Comparison of ENCODE assay signal across 8 cellular contexts in the genomic region with DNA sequence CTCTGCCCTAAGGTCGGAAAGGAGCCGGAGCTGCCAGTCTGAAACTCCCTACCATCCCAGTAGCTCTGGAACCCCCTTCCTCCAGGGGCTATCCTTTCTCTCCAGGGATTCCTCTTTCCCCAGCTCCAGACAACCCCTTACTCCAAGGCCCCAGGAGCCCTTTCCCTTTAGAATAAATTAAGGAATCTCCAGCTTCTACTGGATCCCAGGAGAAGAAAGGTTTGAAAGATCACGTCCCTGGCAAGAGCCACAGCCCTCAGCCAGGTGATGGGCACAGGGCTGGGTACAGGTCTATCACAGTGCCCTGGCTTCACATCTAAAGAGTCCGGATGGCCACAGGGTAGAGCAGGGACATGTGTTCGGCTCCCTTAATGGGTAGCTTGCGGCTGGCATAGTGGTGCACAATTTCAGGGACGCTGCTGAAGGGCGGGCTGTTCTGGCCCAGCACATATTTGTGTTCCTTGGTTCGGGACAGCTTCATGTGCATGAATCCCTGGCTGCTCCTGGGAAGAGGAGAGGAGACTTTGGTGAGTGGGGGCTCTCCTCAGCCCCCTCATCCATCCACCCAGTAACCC. TPM values are rescaled to one million over a fixed set of nuclear protein-coding genes. Genes with fewer than 3 reads are reported as not detected.
DNase-seq lines count a peak whose midpoint lies in the region; ATAC-seq and TF ChIP-seq lines count a peak whose summit lies in the region.

No MANE protein-coding gene starts in this region.

- H3K9ac ChIP-seq in muscle layer of colon (ENCODE audit: low read length) = peak overlapping the region; percentile 38

- peak overlapping the region; percentile 97 to 100 (median 99) for H3K27ac ChIP-seq in heart right ventricle
- H3K27ac ChIP-seq in muscle layer of colon (ENCODE audit: low read depth, low read length) = peak overlapping the region; percentile 98
- peak overlapping the region; percentile 99 for H3K27ac ChIP-seq in vagina

- DNase-seq in heart right ventricle (no peak), Right ventricle myocardium inferior (ENCODE audit: missing footprints) (no peak), cardiac fibroblast (ENCODE audit: low read depth in 2 of 2) (no peak), vagina (ENCODE audit: extremely low spot score in 2 of 2) (no peak), OCI-M2 (lab: John Stamatoyannopoulos, UW; ENCODE audit: unreplicated experiment) (no peak), NCI-H226 (no peak)

- no peaks in the 10 kb centered on the region for H3K27me3 ChIP-seq in heart right ventricle
- H3K27me3 ChIP-seq in muscle layer of colon (ENCODE audit: control insufficient read depth in 1 of 2, insufficient read depth in 2 of 2, low read length in 2 of 2) = no peaks in the 10 kb centered on the region
- H3K27me3 ChIP-seq in vagina = no peaks in the 10 kb centered on the region

- H3K36me3 ChIP-seq in heart right ventricle (peaks cover 0 to 8% (median 0%) of the 10 kb centered on the region in 9 donors), muscle layer of colon (ENCODE audit: insufficient read depth, low read length) (peaks cover 5% of the 10 kb centered on the region), vagina (no peaks in the 10 kb centered on the region)

- WGBS in heart right ventricle, 2 donors = 65 to 73% methylated on average over 9 of the region's 9 CpGs

- peaks cover 0 to 40% (median 16%) of the 10 kb centered on the region in 9 donors for H3K4me1 ChIP-seq in heart right ventricle
- peaks cover 20% of the 10 kb centered on the region for H3K4me1 ChIP-seq in muscle layer of colon (ENCODE audit: insufficient read depth, low read length)
- H3K4me1 ChIP-seq in vagina = peaks cover 26% of the 10 kb centered on the region

- intact Hi-C loops in heart right ventricle (cut with DNase I) (loop anchor here in 9 of 10 donors (1.0 to 10.0 kb wide), 10 partner anchors 31 to 470 kb away; partner anchors contain the start of gene SQOR (in 1 of the 9)), Right ventricle myocardium inferior (cut with DNase I) (loop anchor here (1.0 to 10.0 kb wide), 3 partner anchors 31 to 287 kb away; a partner anchor contains a TSS), vagina (cut with DNase I) (loop anchor here (2.0 kb wide), 1 partner anchor 33 kb away; no protein-coding TSS in a partner anchor)

- no peaks in the 10 kb centered on the region for H3K9me3 ChIP-seq in heart right ventricle
- H3K9me3 ChIP-seq in muscle layer of colon (ENCODE audit: low read length) = no peaks in the 10 kb centered on the region
- no peaks in the 10 kb centered on the region for H3K9me3 ChIP-seq in vagina

- TF ChIP-seq POLR2A in vagina (IDR thresholded peaks at IDR 0.05) = no peak

- peak overlapping the region in 9 of 10 donors; percentile 42 to 92 (median 78) for H3K4me3 ChIP-seq in heart right ventricle
- peak overlapping the region; percentile 55 to 62 for H3K4me3 ChIP-seq in cardiac fibroblast (replicated peaks in 1 of 2; ENCODE audit: low read depth in 2 of 2, low read length in 2 of 2)
- peak overlapping the region; percentile 47 to 69 for H3K4me3 ChIP-seq in muscle layer of colon (ENCODE audit: low read depth in 1 of 2, low read length in 2 of 2)
- H3K4me3 ChIP-seq in vagina = peak overlapping the region; percentile 64 to 83

- TF ChIP-seq CTCF in heart right ventricle (IDR thresholded peaks at IDR 0.05) = peak in 2 of 9 donors; percentile 3 to 11
- TF ChIP-seq CTCF in cardiac fibroblast (IDR thresholded peaks at IDR 0.05; ENCODE audit: low read depth, low read length) = no peak
- peak in 1 of 3 experiments; percentile 1 for TF ChIP-seq CTCF in vagina (IDR thresholded peaks at IDR 0.05)

- ATAC-seq in heart right ventricle (peak in 3 of 8 donors; percentile 6 to 16 (median 10)), Right ventricle myocardium inferior (no peak), GM21390 (IDR thresholded peaks at IDR 0.05; ENCODE audit: unreplicated experiment) (no peak)

RNA-seq across cellular contexts. Expression of gene SHF, which starts 20.0 kb away (rescaled TPM):
- total RNA-seq in heart right ventricle (1 to 10 TPM; 3.6 to 8.4 (median 5.6) TPM), Right ventricle myocardium inferior (3.9 TPM), vagina (15.0 TPM)
- polyA plus RNA-seq in heart right ventricle = 1 to 10 TPM; 2.4 to 5.8 TPM

RNA-seq across cellular contexts. Expression of gene DUOX1, which starts 37.9 kb away (rescaled TPM):
- total RNA-seq in heart right ventricle (under 1 TPM in 9 of 10 donors, not detected in 1; 0.17 to 0.99 (median 0.61) TPM), Right ventricle myocardium inferior (1.0 TPM), vagina (98.7 TPM)
- polyA plus RNA-seq in heart right ventricle = under 1 TPM; 0.14 to 0.80 TPM

RNA-seq across cellular contexts. Expression of gene DUOXA1, which starts 38.0 kb away (rescaled TPM):
- total RNA-seq in heart right ventricle (1 to 10 TPM in 1 of 10 donors, under 1 TPM in 8, not detected in 1; 0.11 to 1.3 (median 0.47) TPM), Right ventricle myocardium inferior (0.68 TPM), vagina (66.5 TPM)
- polyA plus RNA-seq in heart right ventricle = 1 to 10 TPM in 1 of 2 donors, under 1 TPM in 1; 0.16 to 1.3 TPM

RNA-seq across cellular contexts. Expression of gene DUOXA2, which starts 53.6 kb away (rescaled TPM):
- total RNA-seq in heart right ventricle = not detected
- polyA plus RNA-seq in heart right ventricle = not detected
- not detected for total RNA-seq in Right ventricle myocardium inferior
- total RNA-seq in vagina = 1.5 TPM

RNA-seq across cellular contexts. Expression of gene DUOX2, which starts 53.7 kb away (rescaled TPM):
- total RNA-seq in heart right ventricle (under 1 TPM in 9 of 10 donors, not detected in 1; 0.05 to 0.49 (median 0.15) TPM), Right ventricle myocardium inferior (0.08 TPM), vagina (20.6 TPM)
- polyA plus RNA-seq in heart right ventricle = under 1 TPM; 0.03 to 0.73 TPM

Comparison
In these comparisons a context has a peak if more than half of its experiments do, and no peak if none do; other contexts are left out.
1. RNA of gene DUOX1, which starts 37.9 kb away (total RNA-seq): 98.7 TPM in vagina (single experiment); 1.0 TPM in Right ventricle myocardium inferior (single experiment) and 0.17 to 0.99 TPM in heart right ventricle; every median in the first group is over 10 times any median in the second.
2. RNA of gene DUOXA1, which starts 38.0 kb away (total RNA-seq): 66.5 TPM in vagina (single experiment); 0.68 TPM in Right ventricle myocardium inferior (single experiment) and 0.11 to 1.3 TPM in heart right ventricle; every median in the first group is over 10 times any median in the second.
3. Peak in every context shown above with its lines, with median percentiles within 50 percentile points of each other: H3K27ac ChIP-seq and H3K4me3 ChIP-seq.